29 cellular contexts compared by ENCODE assay signal in genomic region chr1:240925273-240925672, GRCh38.
"Had no signal": no experiment of that assay in that cellular context is flagged by ENCODE, and none has a peak within 500 bp of the region (broad histone marks: within the 10 kb centered on the region; RNA-seq: fewer than 3 reads in every experiment).

No MANE protein-coding gene starts in this region.

- H2AFZ ChIP-seq: hepatocyte had no signal

- ATAC-seq: effector memory CD8-positive, alpha-beta T cell; esophagus mucosa; foreskin keratinocyte; gastrocnemius medialis; gastroesophageal sphincter; heart left ventricle; heart right ventricle had no signal

- H3K4me3 ChIP-seq: colonic mucosa, coronary artery, dorsolateral prefrontal cortex, esophagus muscularis mucosa, esophagus squamous epithelium, gastrocnemius medialis, gastroesophageal sphincter, heart left ventricle, heart right ventricle, hepatocyte had no signal

- H3K4me2 ChIP-seq: hepatocyte had no signal

- H3K27me3 ChIP-seq: colonic mucosa, dorsolateral prefrontal cortex, esophagus muscularis mucosa, esophagus squamous epithelium, foreskin keratinocyte, gastrocnemius medialis, gastroesophageal sphincter, heart left ventricle, heart right ventricle, hepatocyte had no signal

- H3K79me2 ChIP-seq: hepatocyte had no signal

- H3K4me1 ChIP-seq: colonic mucosa, esophagus muscularis mucosa, esophagus squamous epithelium, foreskin keratinocyte, gastrocnemius medialis, gastroesophageal sphincter, heart left ventricle, heart right ventricle had no signal

- DNase-seq: colonic mucosa; cortex of kidney; dermis blood vessel endothelial cell; dorsolateral prefrontal cortex; effector CD4-positive, alpha-beta T cell; effector CD8-positive, alpha-beta T cell; effector memory CD4-positive, alpha-beta T cell; effector memory CD8-positive, alpha-beta T cell; endodermal cell; erythroblast; esophagus squamous epithelium; foreskin fibroblast; foreskin keratinocyte; foreskin melanocyte; gastrocnemius medialis; glutamatergic neuron; head of caudate nucleus; heart left ventricle; heart right ventricle had no signal

- H3K9me3 ChIP-seq: colonic mucosa, esophagus muscularis mucosa, gastroesophageal sphincter had no signal

- H3K36me3 ChIP-seq: colonic mucosa, esophagus muscularis mucosa, esophagus squamous epithelium, gastrocnemius medialis, gastroesophageal sphincter, heart left ventricle, heart right ventricle had no signal

- H3K27ac ChIP-seq: colonic mucosa, coronary artery, dorsolateral prefrontal cortex, epithelial cell of prostate, esophagus muscularis mucosa, esophagus squamous epithelium, foreskin keratinocyte, gastrocnemius medialis, gastroesophageal sphincter, heart left ventricle, heart right ventricle, hepatocyte had no signal

- FAIRE-seq: colon, endometrium, endothelial cell of umbilical vein, frontal cortex had no signal
